ENCODE assay signal across 1 cellular context in genomic region chr12:47734725-47735480, GRCh38.
TF ChIP-seq lines count a peak whose summit lies in the region.

No MANE protein-coding gene starts in this region.

TF ChIP-seq in WTC11, 78 proteins besides CTCF, POLR2A, EP300 and RAD21 (continued from another document):
- TF ChIP-seq, protein P1, sequence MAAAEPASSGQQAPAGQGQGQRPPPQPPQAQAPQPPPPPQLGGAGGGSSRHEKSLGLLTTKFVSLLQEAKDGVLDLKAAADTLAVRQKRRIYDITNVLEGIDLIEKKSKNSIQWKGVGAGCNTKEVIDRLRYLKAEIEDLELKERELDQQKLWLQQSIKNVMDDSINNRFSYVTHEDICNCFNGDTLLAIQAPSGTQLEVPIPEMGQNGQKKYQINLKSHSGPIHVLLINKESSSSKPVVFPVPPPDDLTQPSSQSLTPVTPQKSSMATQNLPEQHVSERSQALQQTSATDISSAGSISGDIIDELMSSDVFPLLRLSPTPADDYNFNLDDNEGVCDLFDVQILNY (CRISPR knock-in tag; IDR thresholded peaks at IDR 0.05), result no peak
- TF ChIP-seq ERG (CRISPR knock-in tag; IDR thresholded peaks at IDR 0.05), result no peak
- TF ChIP-seq, protein P2, sequence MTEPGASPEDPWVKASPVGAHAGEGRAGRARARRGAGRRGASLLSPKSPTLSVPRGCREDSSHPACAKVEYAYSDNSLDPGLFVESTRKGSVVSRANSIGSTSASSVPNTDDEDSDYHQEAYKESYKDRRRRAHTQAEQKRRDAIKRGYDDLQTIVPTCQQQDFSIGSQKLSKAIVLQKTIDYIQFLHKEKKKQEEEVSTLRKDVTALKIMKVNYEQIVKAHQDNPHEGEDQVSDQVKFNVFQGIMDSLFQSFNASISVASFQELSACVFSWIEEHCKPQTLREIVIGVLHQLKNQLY (CRISPR knock-in tag; IDR thresholded peaks at IDR 0.05), result no peak
